Comparison of ENCODE assay signal across 21 cellular contexts in the genomic region with DNA sequence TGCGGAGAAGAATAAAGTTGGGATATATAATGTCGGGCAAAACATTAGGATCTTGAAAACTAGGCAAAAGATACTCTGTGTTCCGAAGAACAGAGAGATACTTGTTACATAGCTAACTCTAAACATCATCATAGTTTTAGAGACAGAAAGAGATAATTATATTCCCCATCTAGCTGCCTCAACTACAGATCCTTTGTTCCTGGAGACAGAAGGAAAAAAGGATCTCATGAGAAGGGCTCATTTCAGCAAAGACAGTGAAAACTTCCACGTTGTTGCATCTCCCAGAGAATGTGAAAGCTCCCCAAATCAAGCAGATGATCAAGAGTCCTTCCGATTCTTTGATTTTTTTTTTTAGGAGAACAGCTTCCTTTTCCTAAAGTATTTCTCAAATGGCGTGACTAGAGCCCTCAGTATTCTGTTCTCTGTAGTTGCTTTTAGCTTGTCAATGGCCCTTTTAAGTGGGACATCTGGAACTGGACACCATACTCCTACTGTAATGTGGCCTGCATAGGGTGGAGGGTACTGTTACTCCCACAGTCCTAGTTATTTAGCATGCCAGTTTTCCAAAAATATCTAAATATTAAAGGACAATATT.
DNase-seq lines count a peak whose midpoint lies in the region; ATAC-seq and TF ChIP-seq lines count a peak whose summit lies in the region.
"Had no signal": no experiment of that assay in that cellular context is flagged by ENCODE, and none has a peak within 500 bp of the region (broad histone marks: within the 10 kb centered on the region; RNA-seq: fewer than 3 reads in every experiment).

No MANE protein-coding gene starts in this region.

- 89 to 93% (median 90%) methylated on average over 6 of the region's 6 CpGs for WGBS in heart left ventricle, 4 donors

- 0 out of 2 replicates have a peak overlapping the region, but pooled peaks have one; percentile 12 for H2AFZ ChIP-seq in PC-9
- H2AFZ ChIP-seq: GM23338 had no signal

- ATAC-seq in GM21619 (IDR thresholded peaks at IDR 0.05; ENCODE audit: unreplicated experiment) (no peak), heart left ventricle (no peak)
- ATAC-seq: GM23338, Panc1 had no signal

- no peaks in the 10 kb centered on the region for H4K20me1 ChIP-seq in PC-9 (ENCODE audit: insufficient read depth)
- H4K20me1 ChIP-seq: BLaER1 had no signal

- H3K27ac ChIP-seq in PC-9 (no peak overlapping the region), heart left ventricle (no peak overlapping the region)
- H3K27ac ChIP-seq: BLaER1 had no signal

- TF ChIP-seq CTCF in PC-9 (conservative IDR thresholded peaks at IDR 0.05) (no peak), neural crest cell (conservative IDR thresholded peaks at IDR 0.05) (no peak), heart left ventricle (IDR thresholded peaks at IDR 0.05) (no peak)

- CTCF ChIA-PET in PC-9 (lab: Charles Lee): no interaction called here

- BruUV-seq in PC-9 (replicated peaks; lab: Mats Ljungman, UMichigan): no TSS peak

- peaks cover 12% of the 10 kb centered on the region for H3K4me1 Mint-ChIP-seq in neural crest cell
- H3K4me1 Mint-ChIP-seq: CD4-positive, CD25-positive, alpha-beta regulatory T cell; GM23338 had no signal

- H3K4me3 ChIP-seq in PC-9: no peak overlapping the region
- H3K4me3 ChIP-seq in HAP-1: no peak overlapping the region
- no peak overlapping the region for H3K4me3 ChIP-seq in heart left ventricle
- H3K4me3 ChIP-seq: BLaER1, GM23338 had no signal

- no peaks in the 10 kb centered on the region for H3K9me3 ChIP-seq in PC-9 (ENCODE audit: insufficient read depth, low read depth)
- H3K9me3 ChIP-seq in HAP-1: no peaks in the 10 kb centered on the region
- no peaks in the 10 kb centered on the region for H3K9me3 ChIP-seq in heart left ventricle
- H3K9me3 ChIP-seq: BLaER1, SK-N-SH had no signal

- H3K36me3 ChIP-seq in PC-9 (ENCODE audit: low read depth) (no peaks in the 10 kb centered on the region), HAP-1 (replicated peaks) (no peaks in the 10 kb centered on the region), heart left ventricle (no peaks in the 10 kb centered on the region)
- H3K36me3 ChIP-seq: BLaER1 had no signal

- H3K4me1 ChIP-seq in PC-9 (replicated peaks; ENCODE audit: insufficient read depth) (no peaks in the 10 kb centered on the region), HAP-1 (no peaks in the 10 kb centered on the region), heart left ventricle (no peaks in the 10 kb centered on the region)
- H3K4me1 ChIP-seq: BLaER1 had no signal

- peak overlapping the region; percentile 10 for H3K4me3 Mint-ChIP-seq in neural crest cell
- H3K4me3 Mint-ChIP-seq: CD4-positive, CD25-positive, alpha-beta regulatory T cell; GM23338 had no signal

- H3K9me2 ChIP-seq in PC-9 (ENCODE audit: insufficient read depth): no peaks in the 10 kb centered on the region
- H3K9me2 ChIP-seq: SK-N-SH had no signal

- no peak overlapping the region for H3K4me2 ChIP-seq in PC-9
- H3K4me2 ChIP-seq: BLaER1, GM23338, SK-N-SH had no signal

- in situ Hi-C loops in HAP-1 (cut with MboI; ENCODE audit: low sequenced_read_pairs): no loop called here

- H3K79me2 ChIP-seq in PC-9 (ENCODE audit: low read depth): no peaks in the 10 kb centered on the region

- DNase-seq in PC-9 (no peak), epidermal melanocyte (ENCODE audit: insufficient read length, low spot score) (peak; percentile 80), neural crest cell (ENCODE audit: low read depth, low spot score) (no peak), superior temporal gyrus (ENCODE audit: extremely low spot score) (peak; percentile 71), HAP-1 (ENCODE audit: low spot score in 2 of 2) (no peak), heart left ventricle (no peak)
- DNase-seq: CD4-positive, CD25-positive, alpha-beta regulatory T cell; DMS53; HCEC 1CT; IMR-90; KG1; MM.1S; NCI-H2029; NCI-H2227 treated with DMSO at 0.1 percent for 48 hours; NCI-H69; SIG-M5; SK-N-SH had no signal

- peak overlapping the region; percentile 90 for H3K27ac Mint-ChIP-seq in neural crest cell (ENCODE audit: unreplicated experiment)
- H3K27ac Mint-ChIP-seq: CD4-positive, CD25-positive, alpha-beta regulatory T cell; GM23338 had no signal

- no peaks in the 10 kb centered on the region for H3K27me3 ChIP-seq in PC-9 (ENCODE audit: insufficient read depth, low read depth)
- no peaks in the 10 kb centered on the region for H3K27me3 ChIP-seq in HAP-1 (ENCODE audit: low read depth)
- no peaks in the 10 kb centered on the region for H3K27me3 ChIP-seq in heart left ventricle
- H3K27me3 ChIP-seq: BLaER1 had no signal

- peaks cover 3% of the 10 kb centered on the region for H3K9me3 Mint-ChIP-seq in neural crest cell
- H3K9me3 Mint-ChIP-seq: GM23338 had no signal

- H3F3A ChIP-seq in PC-9 (ENCODE audit: insufficient read depth, low read depth): no peaks in the 10 kb centered on the region

- POLR2A ChIA-PET in PC-9 (lab: Charles Lee; ENCODE audit: unreplicated experiment): no interaction called here

- intact Hi-C loops in PC-9 (cut with micrococcal nuclease; ENCODE audit: unreplicated experiment): no loop called here
- intact Hi-C loops in heart left ventricle (cut with DNase I): no loop called here

- no peaks in the 10 kb centered on the region for H3K36me3 Mint-ChIP-seq in neural crest cell (ENCODE audit: low read depth)
- H3K36me3 Mint-ChIP-seq: CD4-positive, CD25-positive, alpha-beta regulatory T cell had no signal

- H3K27me3 Mint-ChIP-seq in neural crest cell (ENCODE audit: low read depth): no peaks in the 10 kb centered on the region
- H3K27me3 Mint-ChIP-seq: CD4-positive, CD25-positive, alpha-beta regulatory T cell had no signal

- no peak for TF ChIP-seq POLR2A in heart left ventricle (IDR thresholded peaks at IDR 0.05)

Comparison
In these comparisons a context has a peak if more than half of its experiments do, and no peak if none do; other contexts are left out.
1. DNase-seq: peak in epidermal melanocyte (single experiment) and superior temporal gyrus (single experiment); none in PC-9 (0 of 2), neural crest cell (single experiment), HAP-1 (0 of 2) and heart left ventricle (0 of 5).